ENCODE assay signal across 10 cellular contexts in genomic region chr3:187913617-187914033, GRCh38.
DNase-seq lines count a peak whose midpoint lies in the region; ATAC-seq and TF ChIP-seq lines count a peak whose summit lies in the region.
"Had no signal": no experiment of that assay in that cellular context is flagged by ENCODE, and none has a peak within 500 bp of the region (broad histone marks: within the 10 kb centered on the region; RNA-seq: fewer than 3 reads in every experiment).

No MANE protein-coding gene starts in this region.

- no peaks in the 10 kb centered on the region for H3K9me3 ChIP-seq in breast epithelium
- H3K9me3 ChIP-seq in psoas muscle = no peaks in the 10 kb centered on the region

- ATAC-seq in psoas muscle = peak in 1 of 4 donors; percentile 15
- no peak for ATAC-seq in GM21526 (IDR thresholded peaks at IDR 0.05; ENCODE audit: low FRiP score, unreplicated experiment)
- no peak for ATAC-seq in HG03095 (IDR thresholded peaks at IDR 0.05; ENCODE audit: unreplicated experiment)

- peak overlapping the region; percentile 80 to 82 for H3K27ac ChIP-seq in breast epithelium
- peak overlapping the region; percentile 83 for H3K27ac ChIP-seq in psoas muscle
- H3K27ac ChIP-seq: parathyroid adenoma had no signal

- H3K4me3 ChIP-seq in breast epithelium (no peak overlapping the region), psoas muscle (no peak overlapping the region)

- DNase-seq in Daoy (ENCODE audit: low read depth) = peak; percentile 19
- peak; percentile 78 for DNase-seq in LoVo (ENCODE audit: low spot score)
- no peak for DNase-seq in breast epithelium (ENCODE audit: low spot score in 2 of 2)
- no peak for DNase-seq in psoas muscle
- DNase-seq in AG20443 (ENCODE audit: low spot score) = no peak
- DNase-seq in C1 segment of cervical spinal cord (lab: John Stamatoyannopoulos, UW) = no peak
- DNase-seq: NCI-H774 had no signal

- TF ChIP-seq POLR2A in breast epithelium (IDR thresholded peaks at IDR 0.05) = no peak

- peaks cover 0 to 5% of the 10 kb centered on the region in 2 donors for H3K4me1 ChIP-seq in breast epithelium
- H3K4me1 ChIP-seq in psoas muscle = peaks cover 55% of the 10 kb centered on the region
- H3K4me1 ChIP-seq: parathyroid adenoma had no signal

- H3K27me3 ChIP-seq in breast epithelium (no peaks in the 10 kb centered on the region), psoas muscle (ENCODE audit: insufficient read depth in 3 of 3, low read length in 2 of 3) (no peaks in the 10 kb centered on the region)

- intact Hi-C loops in breast epithelium (cut with DNase I; ENCODE audit: low total_unique reads) = no loop called here
- intact Hi-C loops in psoas muscle (cut with DNase I) = loop anchor here (5.0 kb wide), 2 partner anchors 56 to 161 kb away; no protein-coding TSS in a partner anchor

- 88 to 97% (median 94%) methylated on average over 2 of the region's 2 CpGs for WGBS in psoas muscle, 3 donors

- TF ChIP-seq CTCF in breast epithelium (IDR thresholded peaks at IDR 0.05) (no peak), psoas muscle (IDR thresholded peaks at IDR 0.05) (no peak)

- H3K36me3 ChIP-seq in breast epithelium (no peaks in the 10 kb centered on the region), psoas muscle (ENCODE audit: insufficient read depth in 1 of 2, low read depth in 1 of 2) (no peaks in the 10 kb centered on the region)

Comparison
In these comparisons a context has a peak if more than half of its experiments do, and no peak if none do; other contexts are left out.
1. DNase-seq: peak in Daoy (single experiment) and LoVo (single experiment); none in breast epithelium (0 of 2), psoas muscle (0 of 2), AG20443 (single experiment) and C1 segment of cervical spinal cord (0 of 14).